In genomic region chr13:33633701-33634525, GRCh38 we compare ENCODE assay signal across 15 cellular contexts.
DNase-seq lines count a peak whose midpoint lies in the region; ATAC-seq and TF ChIP-seq lines count a peak whose summit lies in the region.
"Had no signal": no experiment of that assay in that cellular context is flagged by ENCODE, and none has a peak within 500 bp of the region (broad histone marks: within the 10 kb centered on the region; RNA-seq: fewer than 3 reads in every experiment).

No MANE protein-coding gene starts in this region.

- CTCF ChIA-PET in RWPE1 (lab: Yijun Ruan, JAX) = interaction anchor here (0.5 to 0.6 kb wide), 2 partner anchors 305 to 1471 kb away, joined by 3 read pairs; no protein-coding TSS in a partner anchor

- H3K4me1 Mint-ChIP-seq in nephron = peaks cover 22% of the 10 kb centered on the region

- no peaks in the 10 kb centered on the region for H3K9me3 Mint-ChIP-seq in nephron

- H3K4me3 Mint-ChIP-seq in nephron = no peak overlapping the region
- H3K4me3 Mint-ChIP-seq: activated T-helper 17 cell treated with anti-CD3 and anti-CD28 coated beads, Interleukin-2, amount 50 U/mL, for 72 hours had no signal

- peak; percentile 80 for ATAC-seq in esophagus mucosa
- no peak for ATAC-seq in HG02938 (IDR thresholded peaks at IDR 0.05; ENCODE audit: unreplicated experiment)
- ATAC-seq: activated T-helper 17 cell treated with anti-CD3 and anti-CD28 coated beads, Interleukin-2, amount 50 U/mL, for 72 hours; HCT116 had no signal

- H3K27me3 Mint-ChIP-seq in nephron (ENCODE audit: low read depth) = no peaks in the 10 kb centered on the region
- H3K27me3 Mint-ChIP-seq: activated T-helper 17 cell treated with anti-CD3 and anti-CD28 coated beads, Interleukin-2, amount 50 U/mL, for 72 hours had no signal

- peak overlapping the region; percentile 98 for H3K27ac ChIP-seq in RWPE1

- DNase-seq in AG08395 (ENCODE audit: low spot score) (peak; percentile 6), RWPE1 (ENCODE audit: low spot score) (peak; percentile 95), occipital lobe (lab: John Stamatoyannopoulos, UW) (no peak), DMS53 treated with DMSO at 0.1 percent for 48 hours (lab: John Stamatoyannopoulos, UW; ENCODE audit: unreplicated experiment) (no peak), NCI-H748 (lab: John Stamatoyannopoulos, UW; ENCODE audit: unreplicated experiment) (no peak)
- DNase-seq: activated CD4-positive, alpha-beta T cell treated with anti-CD3 and anti-CD28 coated beads for 4 hours; left cardiac atrium; NCI-H1105 treated with DMSO at 0.1 percent for 48 hours; NCI-H774; stimulated activated CD4-positive, alpha-beta T cell treated with anti-CD3 and anti-CD28 coated beads, Interleukin-1b, Interleukin-23, amount 100 ng/mL, for 48 hours had no signal

- peak overlapping the region; percentile 23 to 73 (median 62) for H3K27ac Mint-ChIP-seq in nephron
- H3K27ac Mint-ChIP-seq: activated T-helper 17 cell treated with anti-CD3 and anti-CD28 coated beads, Interleukin-2, amount 50 U/mL, for 72 hours had no signal

- TF ChIP-seq CTCF in RWPE1 (conservative IDR thresholded peaks at IDR 0.05; ENCODE audit: low read depth) = no peak
- no peak for TF ChIP-seq CTCF in nephron (IDR thresholded peaks at IDR 0.05; ENCODE audit: unreplicated experiment in 3 of 3)

- POLR2A ChIA-PET in RWPE1 (lab: Yijun Ruan, JAX; ENCODE audit: low non-redundant PET) = no interaction called here

- no peaks in the 10 kb centered on the region for H3K36me3 Mint-ChIP-seq in nephron (ENCODE audit: low read depth)

Comparison
In these comparisons a context has a peak if more than half of its experiments do, and no peak if none do; other contexts are left out.
1. DNase-seq: peak in AG08395 (single experiment) and RWPE1 (single experiment); none in occipital lobe (single experiment), DMS53 treated with DMSO at 0.1 percent for 48 hours (single experiment) and NCI-H748 (single experiment).